10 cellular contexts compared by ENCODE assay signal in genomic region chr1:208219659-208220282, GRCh38. TPM values are rescaled to one million over a fixed set of nuclear protein-coding genes. Genes with fewer than 3 reads are reported as not detected.
DNase-seq lines count a peak whose midpoint lies in the region; ATAC-seq, FAIRE-seq and TF ChIP-seq lines count a peak whose summit lies in the region.
"Had no signal": no experiment of that assay in that cellular context is flagged by ENCODE, and none has a peak within 500 bp of the region (broad histone marks: within the 10 kb centered on the region; RNA-seq: fewer than 3 reads in every experiment).

No MANE protein-coding gene starts in this region.

- H3K4me1 ChIP-seq in keratinocyte (ENCODE audit: control insufficient read depth, extremely low read depth, insufficient read depth, low read length), result peaks cover 59% of the 10 kb centered on the region
- peaks cover 25 to 53% of the 10 kb centered on the region in 2 donors for H3K4me1 ChIP-seq in thoracic aorta (ENCODE audit: control insufficient read depth in 1 of 2, low read depth in 2 of 2)

- intact Hi-C loops in MCF 10A (cut with micrococcal nuclease), result loop anchor here (1.0 to 2.0 kb wide), 3 partner anchors 17 to 87 kb away; no protein-coding TSS in a partner anchor

- no peaks in the 10 kb centered on the region for H3K36me3 Mint-ChIP-seq in MCF 10A (ENCODE audit: insufficient read depth, unreplicated experiment)

- H3K27ac ChIP-seq in keratinocyte (ENCODE audit: control insufficient read depth, insufficient read depth, low read length), result peak overlapping the region; percentile 86
- H3K27ac ChIP-seq in thoracic aorta, result peak overlapping the region; percentile 82 to 84

- POLR2A ChIA-PET in MCF 10A (lab: Yijun Ruan, JAX), result interaction anchor here (0.6 to 13.2 kb wide), 23 partner anchors 8 to 1803 kb away, joined by 3 to 219 read pairs (median 4); partner anchors contain the start of genes FCAMR and PLXNA2

- H3K27me3 ChIP-seq in keratinocyte (ENCODE audit: control insufficient read depth, extremely low read depth, insufficient read depth, low read length), result no peaks in the 10 kb centered on the region
- no peaks in the 10 kb centered on the region for H3K27me3 ChIP-seq in thoracic aorta (replicated peaks; ENCODE audit: insufficient read depth)

- no peaks in the 10 kb centered on the region for H3K9me1 ChIP-seq in keratinocyte (ENCODE audit: control insufficient read depth, extremely low read depth, insufficient read depth, low read length)

- FAIRE-seq in keratinocyte (lab: Jason Lieb, UNC), result no peak

- peaks cover 60% of the 10 kb centered on the region for H3K4me1 Mint-ChIP-seq in MCF 10A (ENCODE audit: insufficient read depth, unreplicated experiment)

- CTCF ChIA-PET in MCF 10A (lab: Yijun Ruan, JAX), result interaction anchor here (0.6 to 19.3 kb wide), 15 partner anchors 11 to 1432 kb away, joined by 3 to 545 read pairs (median 5); partner anchors contain the start of genes LAMB3 and PLXNA2

- TSS peak; percentile 90 for BruUV-seq in MCF 10A (replicated peaks; lab: Mats Ljungman, UMichigan)

- H3K9ac ChIP-seq in keratinocyte (ENCODE audit: control insufficient read depth, extremely low read depth, insufficient read depth, low read length), result peak overlapping the region; percentile 51

- no peak overlapping the region for H2AFZ ChIP-seq in keratinocyte (ENCODE audit: control insufficient read depth, low read length)

- TF ChIP-seq CTCF in MCF 10A (IDR thresholded peaks at IDR 0.05; ENCODE audit: unreplicated experiment) (no peak), keratinocyte (optimal IDR thresholded peaks at IDR 0.05 in 1 of 3, IDR thresholded peaks at IDR 0.05 in 1 of 3, conservative IDR thresholded peaks at IDR 0.05 in 1 of 3; ENCODE audit: extremely low read depth in 1 of 3, insufficient read depth in 2 of 3, low read length in 3 of 3) (no peak), thoracic aorta (IDR thresholded peaks at IDR 0.05) (no peak)

- H3K36me3 ChIP-seq in keratinocyte (ENCODE audit: control insufficient read depth in 2 of 2, extremely low read depth in 1 of 2, insufficient read depth in 2 of 2, low read length in 2 of 2) (peaks cover 5 to 8% of the 10 kb centered on the region in 2 experiments), thoracic aorta (peaks cover 20% of the 10 kb centered on the region)

- H3K27ac Mint-ChIP-seq in MCF 10A (ENCODE audit: low read depth, unreplicated experiment), result peak overlapping the region; percentile 97

- no peaks in the 10 kb centered on the region for H3K27me3 Mint-ChIP-seq in MCF 10A (ENCODE audit: insufficient read depth, unreplicated experiment)

- peak overlapping the region; percentile 72 for H3K4me2 ChIP-seq in keratinocyte (ENCODE audit: control insufficient read depth, extremely low read depth, insufficient read depth, low read depth, low read length)

- no peaks in the 10 kb centered on the region for H4K20me1 ChIP-seq in keratinocyte (ENCODE audit: control insufficient read depth, extremely low read depth, insufficient read depth, low read length)

- DNase-seq in M059J (ENCODE audit: low read depth) (peak; percentile 97), MCF 10A (ENCODE audit: unreplicated experiment) (peak; percentile 98), keratinocyte (ENCODE audit: low read depth, low spot score) (no peak), thoracic aorta (ENCODE audit: low spot score) (no peak), NCI-H2171 (lab: John Stamatoyannopoulos, UW) (no peak), midbrain (lab: John Stamatoyannopoulos, UW) (no peak)
- DNase-seq: activated CD4-positive, CD25-positive, alpha-beta regulatory T cell treated with anti-CD3 and anti-CD28 coated beads, Interleukin-2, amount 50 U/mL, for 72 hours; stimulated activated CD4-positive, alpha-beta T cell treated with anti-CD3 and anti-CD28 coated beads, Interleukin-4, amount 100 ng/mL, for 24 hours had no signal

- peak; percentile 74 for ATAC-seq in thoracic aorta (ENCODE audit: insufficient number of reproducible peaks, low FRiP score, low read depth)
- ATAC-seq in HG03175 (IDR thresholded peaks at IDR 0.05; ENCODE audit: unreplicated experiment), result no peak
- no peak for ATAC-seq in HG02623 (IDR thresholded peaks at IDR 0.05; ENCODE audit: unreplicated experiment)

- H3K9me3 ChIP-seq in keratinocyte (ENCODE audit: control insufficient read depth, low read depth, low read length) (no peaks in the 10 kb centered on the region), thoracic aorta (no peaks in the 10 kb centered on the region)

- H3K4me3 ChIP-seq in keratinocyte (ENCODE audit: control insufficient read depth in 2 of 3, extremely low read depth in 1 of 3, insufficient read depth in 2 of 3, low read depth in 1 of 3, low read length in 3 of 3) (peak overlapping the region in 2 of 3 experiments; percentile 46 to 47), thoracic aorta (peak overlapping the region; percentile 1)

- H3K79me2 ChIP-seq in keratinocyte (ENCODE audit: control insufficient read depth, insufficient read depth, low read length), result peaks cover 54% of the 10 kb centered on the region

- peaks cover 11% of the 10 kb centered on the region for H3K9me3 Mint-ChIP-seq in MCF 10A (ENCODE audit: unreplicated experiment)

- dilution Hi-C loops in keratinocyte (cut with MboI; ENCODE audit: extremely low pct_ligation_motif_present, low sequenced_read_pairs), result no loop called here

- peak overlapping the region; percentile 57 for H3K4me3 Mint-ChIP-seq in MCF 10A (ENCODE audit: unreplicated experiment)

RNA-seq across cellular contexts. Expression of gene PLXNA2, which starts 24.4 kb away (rescaled TPM):
- 2.0 and 2.8 TPM in 2 replicates for total RNA-seq in M059J (2014; rRNA removed; shearing (Covaris generic))
- total RNA-seq in MCF 10A (2022), result 59.2 and 69.7 TPM in 2 replicates
- 4.6 to 10.4 TPM (median 6.7 TPM) in 3 replicates for polyA plus RNA-seq in keratinocyte
- polyA plus RNA-seq in keratinocyte (2011; ENCODE audit: low read depth), result 12.3 TPM
- 2.3 and 2.4 TPM in 2 replicates for polyA plus RNA-seq in keratinocyte (2011; cell fraction: cytosol; rRNA removed)
- 26.3 and 30.3 TPM in 2 replicates for polyA plus RNA-seq in keratinocyte (2011; cell fraction: nucleus; rRNA removed)
- polyA plus RNA-seq in keratinocyte (2012; ENCODE audit: low replicate concordance), result 10.5 and 12.6 TPM in 2 replicates
- 23.0 to 62.6 TPM (median 25.4 TPM) in 3 replicates for polyA minus RNA-seq in keratinocyte
- polyA minus RNA-seq in keratinocyte (2011; cell fraction: cytosol; rRNA and poly(A)+ RNA removed), result 5.6 TPM
- 34.4 and 46.8 TPM in 2 replicates for polyA minus RNA-seq in keratinocyte (2011; cell fraction: nucleus; rRNA and poly(A)+ RNA removed)
- total RNA-seq in thoracic aorta, result 10 to 100 TPM; 30.2 to 62.2 TPM

Comparison
In these comparisons a context has a peak if more than half of its experiments do, and no peak if none do; other contexts are left out.
1. DNase-seq: peak in M059J (single experiment) and MCF 10A (single experiment); none in keratinocyte (single experiment), thoracic aorta (single experiment), NCI-H2171 (single experiment) and midbrain (single experiment).